ENCODE assay signal across 29 cellular contexts in genomic region chr5:82622205-82622604, GRCh38.
"Had no signal": no experiment of that assay in that cellular context is flagged by ENCODE, and none has a peak within 500 bp of the region (broad histone marks: within the 10 kb centered on the region; RNA-seq: fewer than 3 reads in every experiment).

No MANE protein-coding gene starts in this region.

- H3K4me3 Mint-ChIP-seq: activated CD4-positive, alpha-beta memory T cell treated with anti-CD3 and anti-CD28 coated beads, Interleukin-2, amount 10 ng/mL, durations not matched to agents 7 days and 5 days; activated CD4-positive, alpha-beta T cell treated with anti-CD3 and anti-CD28 coated beads, Interleukin-2, amount 10 ng/mL, durations not matched to agents 24 days and 14 days; activated naive CD4-positive, alpha-beta T cell treated with anti-CD3 and anti-CD28 coated beads for 36 hours; activated naive CD8-positive, alpha-beta T cell treated with anti-CD3 and anti-CD28 coated beads, Interleukin-2, amount 10 ng/mL, durations not matched to agents 7 days and 5 days; activated T-cell treated with anti-CD3 and anti-CD28 coated beads, Interleukin-2, amount 50 U/mL, for 72 hours; dendritic cell treated with granulocyte-macrophage colony-stimulating factor and Interleukin-4, amounts not matched to agents 40 ng/mL and 50 ng/mL, for 4 days; natural killer cell treated with Interleukin-12 subunit alpha and Interleukin-12 subunit beta and Interleukin-15 and Interleukin-18, amount 100 ng/mL, for 72 hours; stimulated activated memory B cell treated with anti-CD40 and anti-IgM and Interleukin-4, amounts not matched to agents 10 μg/mL and 1 μg/mL and 100 μg/mL, for 72 hours had no signal

- ATAC-seq: activated T-cell treated with anti-CD3 and anti-CD28 coated beads, Interleukin-2, amount 50 U/mL, for 72 hours; body of pancreas; foreskin keratinocyte; left lung; natural killer cell treated with Interleukin-12 subunit alpha and Interleukin-12 subunit beta and Interleukin-15 and Interleukin-18, amount 100 ng/mL, for 72 hours; pancreas; psoas muscle; stimulated activated memory B cell treated with anti-CD40 and anti-IgM and Interleukin-4, amounts not matched to agents 10 μg/mL and 1 μg/mL and 100 μg/mL, for 72 hours had no signal

- DNase-seq: activated CD4-positive, alpha-beta memory T cell treated with anti-CD3 and anti-CD28 coated beads, Interleukin-2, amount 10 ng/mL, durations not matched to agents 7 days and 5 days; activated CD4-positive, alpha-beta T cell treated with anti-CD3 and anti-CD28 coated beads, Interleukin-2, amount 10 ng/mL, durations not matched to agents 24 days and 14 days; activated effector memory CD4-positive, alpha-beta T cell treated with Interleukin-2 at 50 U/mL for 16 hours; activated naive CD4-positive, alpha-beta T cell treated with anti-CD3 and anti-CD28 coated beads for 36 hours; activated naive CD8-positive, alpha-beta T cell treated with anti-CD3 and anti-CD28 coated beads, Interleukin-2, amount 10 ng/mL, durations not matched to agents 7 days and 5 days; activated T-cell treated with anti-CD3 and anti-CD28 coated beads, Interleukin-2, amount 50 U/mL, for 72 hours; amniotic stem cell; body of pancreas; effector CD8-positive, alpha-beta T cell; erythroblast; foreskin keratinocyte; hippocampal formation; kidney glomerular epithelial cell; left lung; pancreas; psoas muscle; stimulated activated CD4-positive, alpha-beta T cell treated with anti-CD3 and anti-CD28 coated beads, Interleukin-2, amount 100 ng/mL, for 24 hours; stomach; T-helper 2 cell; trophoblast cell had no signal

- H3K4me1 ChIP-seq: foreskin keratinocyte, left lung, psoas muscle, right atrium auricular region, stomach, suprapubic skin, vagina had no signal

- H3K4me3 ChIP-seq: body of pancreas, cardiac muscle cell, left lung, pancreas, psoas muscle, right atrium auricular region, skin epidermis, stomach, suprapubic skin, vagina had no signal

- H3K27ac ChIP-seq: body of pancreas, cardiac muscle cell, foreskin keratinocyte, left lung, neutrophil, pancreas, psoas muscle, right atrium auricular region, stomach, suprapubic skin, vagina had no signal

- H3K4me1 Mint-ChIP-seq: stimulated activated memory B cell treated with anti-CD40 and anti-IgM and Interleukin-4, amounts not matched to agents 10 μg/mL and 1 μg/mL and 100 μg/mL, for 72 hours had no signal

- H3K27ac Mint-ChIP-seq: activated CD4-positive, alpha-beta memory T cell treated with anti-CD3 and anti-CD28 coated beads, Interleukin-2, amount 10 ng/mL, durations not matched to agents 7 days and 5 days; activated CD4-positive, alpha-beta T cell treated with anti-CD3 and anti-CD28 coated beads, Interleukin-2, amount 10 ng/mL, durations not matched to agents 24 days and 14 days; activated naive CD4-positive, alpha-beta T cell treated with anti-CD3 and anti-CD28 coated beads for 36 hours; activated naive CD8-positive, alpha-beta T cell treated with anti-CD3 and anti-CD28 coated beads, Interleukin-2, amount 10 ng/mL, durations not matched to agents 7 days and 5 days; activated T-cell treated with anti-CD3 and anti-CD28 coated beads, Interleukin-2, amount 50 U/mL, for 72 hours; dendritic cell treated with granulocyte-macrophage colony-stimulating factor and Interleukin-4, amounts not matched to agents 40 ng/mL and 50 ng/mL, for 4 days; natural killer cell treated with Interleukin-12 subunit alpha and Interleukin-12 subunit beta and Interleukin-15 and Interleukin-18, amount 100 ng/mL, for 72 hours; stimulated activated memory B cell treated with anti-CD40 and anti-IgM and Interleukin-4, amounts not matched to agents 10 μg/mL and 1 μg/mL and 100 μg/mL, for 72 hours had no signal

- H3K36me3 Mint-ChIP-seq: activated naive CD8-positive, alpha-beta T cell treated with anti-CD3 and anti-CD28 coated beads, Interleukin-2, amount 10 ng/mL, durations not matched to agents 7 days and 5 days; natural killer cell treated with Interleukin-12 subunit alpha and Interleukin-12 subunit beta and Interleukin-15 and Interleukin-18, amount 100 ng/mL, for 72 hours; stimulated activated memory B cell treated with anti-CD40 and anti-IgM and Interleukin-4, amounts not matched to agents 10 μg/mL and 1 μg/mL and 100 μg/mL, for 72 hours had no signal

- H3K9me3 Mint-ChIP-seq: activated CD4-positive, alpha-beta memory T cell treated with anti-CD3 and anti-CD28 coated beads, Interleukin-2, amount 10 ng/mL, durations not matched to agents 7 days and 5 days; activated naive CD4-positive, alpha-beta T cell treated with anti-CD3 and anti-CD28 coated beads for 36 hours had no signal

- H3K36me3 ChIP-seq: cardiac muscle cell, left lung, neutrophil, pancreas, right atrium auricular region, stomach, suprapubic skin, vagina had no signal

- H3K27me3 ChIP-seq: body of pancreas, cardiac muscle cell, foreskin keratinocyte, left lung, neutrophil, pancreas, right atrium auricular region, stomach, suprapubic skin, vagina had no signal

- H3K9me3 ChIP-seq: body of pancreas, left lung, neutrophil, pancreas, psoas muscle, right atrium auricular region, stomach, suprapubic skin, vagina had no signal

- H3K27me3 Mint-ChIP-seq: activated CD4-positive, alpha-beta memory T cell treated with anti-CD3 and anti-CD28 coated beads, Interleukin-2, amount 10 ng/mL, durations not matched to agents 7 days and 5 days; stimulated activated memory B cell treated with anti-CD40 and anti-IgM and Interleukin-4, amounts not matched to agents 10 μg/mL and 1 μg/mL and 100 μg/mL, for 72 hours had no signal
